8 cellular contexts compared by ENCODE assay signal in the genomic region with DNA sequence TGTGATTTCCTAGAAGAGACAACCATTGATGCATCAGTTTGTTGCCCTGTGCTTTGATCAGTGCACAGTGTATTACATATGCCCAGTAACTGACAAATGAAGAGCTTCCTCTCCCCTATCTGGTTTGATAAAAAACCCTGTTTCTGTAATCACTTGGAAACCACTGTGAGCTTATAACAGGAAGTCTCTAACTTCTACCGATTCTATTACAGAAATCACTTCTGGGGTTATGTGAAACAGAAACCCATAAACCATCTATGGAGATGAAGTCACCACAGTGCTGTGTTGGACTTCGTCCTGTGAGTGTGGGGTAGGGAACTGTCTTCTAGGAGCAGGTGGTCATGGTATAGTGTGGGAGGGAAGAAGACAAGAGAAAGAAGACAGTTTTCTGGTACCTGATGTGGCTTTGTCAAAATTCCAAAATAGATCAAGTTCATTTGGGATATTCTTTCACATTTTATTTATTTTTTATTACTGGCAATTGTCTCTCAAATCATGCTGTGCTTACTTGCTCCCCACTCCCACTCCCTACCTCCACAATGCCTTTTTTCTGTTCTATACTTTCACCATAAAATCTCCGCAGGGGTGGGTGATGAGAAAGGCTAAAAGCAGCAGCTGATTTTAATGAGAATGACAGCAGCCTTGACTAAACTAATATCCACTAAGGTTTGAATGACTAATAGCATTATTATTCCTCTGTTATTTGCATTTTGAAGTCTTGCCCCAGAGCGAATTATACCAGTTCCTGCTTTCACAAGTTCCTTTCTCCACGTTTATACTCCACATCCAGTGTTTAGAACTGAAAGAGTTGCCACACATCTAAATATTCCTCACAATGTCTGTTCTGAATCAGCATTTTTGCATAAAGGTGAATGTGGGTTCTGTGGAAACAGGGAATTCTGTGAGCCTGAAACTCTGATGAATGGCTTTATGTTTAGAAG. TPM values are rescaled to one million over a fixed set of nuclear protein-coding genes. Genes with fewer than 3 reads are reported as not detected.
DNase-seq lines count a peak whose midpoint lies in the region; ATAC-seq and TF ChIP-seq lines count a peak whose summit lies in the region.

No MANE protein-coding gene starts in this region.

- H3K4me1 Mint-ChIP-seq in T-helper 17 cell: no peaks in the 10 kb centered on the region

- H3K9me3 ChIP-seq in T-helper 17 cell (ENCODE audit: control insufficient read depth, low read length, poor library complexity, severe bottlenecking): no peaks in the 10 kb centered on the region

- no peak overlapping the region for H3K27ac Mint-ChIP-seq in T-helper 17 cell

- peak; percentile 9 for DNase-seq in NCI-H748 (lab: John Stamatoyannopoulos, UW; ENCODE audit: unreplicated experiment)
- DNase-seq in NCI-H748 treated with DMSO at 0.1 percent for 48 hours (lab: John Stamatoyannopoulos, UW): no peak
- DNase-seq in amniotic stem cell (lab: John Stamatoyannopoulos, UW): peak; percentile 54
- peak; percentile 84 for DNase-seq in retinal pigment epithelial cell (ENCODE audit: low read depth)
- no peak for DNase-seq in NCI-H2196 (lab: John Stamatoyannopoulos, UW; ENCODE audit: unreplicated experiment)
- no peak for DNase-seq in HK-2 (ENCODE audit: unreplicated experiment)
- DNase-seq in T-helper 17 cell: no peak

- H3K4me3 ChIP-seq in retinal pigment epithelial cell (ENCODE audit: low read length): peak overlapping the region; percentile 9

- TF ChIP-seq CTCF in retinal pigment epithelial cell (conservative IDR thresholded peaks at IDR 0.05; ENCODE audit: low read depth, low read length): no peak

- ATAC-seq in HG03175 (IDR thresholded peaks at IDR 0.05; ENCODE audit: unreplicated experiment) (peak; percentile 95), T-helper 17 cell (no peak)

- H3K4me3 Mint-ChIP-seq in T-helper 17 cell: no peak overlapping the region

- H3K27me3 Mint-ChIP-seq in T-helper 17 cell: no peaks in the 10 kb centered on the region

- no peaks in the 10 kb centered on the region for H3K36me3 Mint-ChIP-seq in T-helper 17 cell (ENCODE audit: low read depth)

RNA-seq across cellular contexts. Expression of a gene that starts 41.7 kb away (rescaled TPM):
- total RNA-seq in T-helper 17 cell: not detected

Comparison
In these comparisons a context has a peak if more than half of its experiments do, and no peak if none do; other contexts are left out.
1. DNase-seq: peak in NCI-H748 (single experiment), amniotic stem cell (single experiment) and retinal pigment epithelial cell (single experiment); none in NCI-H748 treated with DMSO at 0.1 percent for 48 hours (single experiment), NCI-H2196 (single experiment), HK-2 (single experiment) and T-helper 17 cell (0 of 3).